ENCODE assay signal across 8 cellular contexts in the genomic region with DNA sequence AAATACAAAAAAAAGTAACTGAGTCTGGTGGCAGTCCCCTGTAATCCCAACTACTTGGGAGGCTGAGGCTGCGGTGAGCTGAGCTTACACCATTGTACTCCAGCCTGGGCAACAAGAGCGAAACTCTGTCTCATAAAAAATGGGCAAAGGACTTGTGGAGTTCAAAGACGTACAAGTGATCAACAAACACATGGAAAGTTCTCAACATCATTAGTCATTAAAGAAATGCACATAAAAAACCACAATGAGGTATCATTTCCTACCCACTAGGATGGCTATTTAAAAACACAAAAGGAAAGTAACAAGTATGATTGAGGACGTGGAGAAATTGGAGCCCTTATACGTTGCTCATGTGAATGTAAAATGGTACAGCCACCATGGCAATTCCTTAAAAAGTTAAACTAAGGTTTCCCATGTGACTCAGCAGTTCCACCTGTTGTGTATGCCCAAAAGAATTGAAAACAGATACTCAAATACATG. TPM values are rescaled to one million over a fixed set of nuclear protein-coding genes. Genes with fewer than 3 reads are reported as not detected.
A peak's percentile ranks its signal among the peaks of the same experiment; 100 is the strongest.
DNase-seq lines count a peak whose midpoint lies in the region; ATAC-seq and TF ChIP-seq lines count a peak whose summit lies in the region.
"Had no signal": no experiment of that assay in that cellular context is flagged by ENCODE, and none has a peak within 500 bp of the region (broad histone marks: within the 10 kb centered on the region; RNA-seq: fewer than 3 reads in every experiment).

No MANE protein-coding gene starts in this region.

- H3K36me3 Mint-ChIP-seq in activated naive CD8-positive, alpha-beta T cell treated with anti-CD3 and anti-CD28 coated beads, Interleukin-2, amount 10 ng/mL, durations not matched to agents 7 days and 5 days, result peaks cover 22% of the 10 kb centered on the region
- peaks cover 16% of the 10 kb centered on the region for H3K36me3 Mint-ChIP-seq in progenitor cell of endocrine pancreas (ENCODE audit: insufficient read depth)

- H3K27ac ChIP-seq in psoas muscle, result peak overlapping the region; percentile 48
- no peak overlapping the region for H3K27ac ChIP-seq in effector memory CD4-positive, alpha-beta T cell (ENCODE audit: insufficient read depth, low read length, poor library complexity, severe bottlenecking)

- peaks cover 17% of the 10 kb centered on the region for H3K4me1 Mint-ChIP-seq in activated naive CD8-positive, alpha-beta T cell treated with anti-CD3 and anti-CD28 coated beads, Interleukin-2, amount 10 ng/mL, durations not matched to agents 7 days and 5 days
- H3K4me1 Mint-ChIP-seq in progenitor cell of endocrine pancreas (ENCODE audit: low read depth), result peaks cover 6% of the 10 kb centered on the region

- no peaks in the 10 kb centered on the region for H3K27me3 Mint-ChIP-seq in activated naive CD8-positive, alpha-beta T cell treated with anti-CD3 and anti-CD28 coated beads, Interleukin-2, amount 10 ng/mL, durations not matched to agents 7 days and 5 days
- H3K27me3 Mint-ChIP-seq in progenitor cell of endocrine pancreas, result no peaks in the 10 kb centered on the region

- peaks cover 6% of the 10 kb centered on the region for H3K9me3 ChIP-seq in psoas muscle
- no peaks in the 10 kb centered on the region for H3K9me3 ChIP-seq in effector memory CD4-positive, alpha-beta T cell (ENCODE audit: control insufficient read depth, low read length)

- peaks cover under 1% of the 10 kb centered on the region for H3K9me3 Mint-ChIP-seq in activated naive CD8-positive, alpha-beta T cell treated with anti-CD3 and anti-CD28 coated beads, Interleukin-2, amount 10 ng/mL, durations not matched to agents 7 days and 5 days
- H3K9me3 Mint-ChIP-seq in progenitor cell of endocrine pancreas (ENCODE audit: low read depth), result peaks cover 7% of the 10 kb centered on the region

- H3K27ac Mint-ChIP-seq in activated naive CD8-positive, alpha-beta T cell treated with anti-CD3 and anti-CD28 coated beads, Interleukin-2, amount 10 ng/mL, durations not matched to agents 7 days and 5 days, result peak overlapping the region; percentile 57
- H3K27ac Mint-ChIP-seq in progenitor cell of endocrine pancreas, result no peak overlapping the region

- no peak overlapping the region for H3K4me3 ChIP-seq in psoas muscle
- no peak overlapping the region for H3K4me3 ChIP-seq in effector memory CD4-positive, alpha-beta T cell (ENCODE audit: insufficient read depth, low read depth, low read length, poor library complexity, severe bottlenecking)

- TF ChIP-seq CTCF in GM10248 (IDR thresholded peaks at IDR 0.05; ENCODE audit: control extremely low read depth, extremely low read depth, low read depth, missing control alignments) (no peak), psoas muscle (IDR thresholded peaks at IDR 0.05) (no peak), progenitor cell of endocrine pancreas (IDR thresholded peaks at IDR 0.05; ENCODE audit: unreplicated experiment) (no peak)

- CTCF ChIA-PET in GM10248 (lab: Yijun Ruan, JAX), result interaction anchor here (0.8 to 4.3 kb wide), 6 partner anchors 10 to 60 kb away, joined by 3 to 27 read pairs (median 4); no protein-coding TSS in a partner anchor

- intact Hi-C loops in psoas muscle (cut with DNase I), result loop anchor here (2.0 to 10.0 kb wide), 3 partner anchors 61 to 95 kb away; no protein-coding TSS in a partner anchor
- intact Hi-C loops in left cardiac atrium (cut with DNase I), result loop anchor here (5.0 to 10.0 kb wide), 2 partner anchors 59 to 61 kb away; no protein-coding TSS in a partner anchor

- WGBS in psoas muscle, 3 donors, result 63 to 84% (median 68%) methylated on average over 5 of the region's 5 CpGs

- H3K36me3 ChIP-seq in psoas muscle (ENCODE audit: insufficient read depth in 1 of 2, low read depth in 1 of 2), result peaks cover 0 to 5% of the 10 kb centered on the region in 2 donors
- no peaks in the 10 kb centered on the region for H3K36me3 ChIP-seq in effector memory CD4-positive, alpha-beta T cell (ENCODE audit: control insufficient read depth, insufficient read depth, low read length)

- peak; percentile 61 for ATAC-seq in HG03378 (IDR thresholded peaks at IDR 0.05; ENCODE audit: unreplicated experiment)
- no peak for ATAC-seq in activated naive CD8-positive, alpha-beta T cell treated with anti-CD3 and anti-CD28 coated beads, Interleukin-2, amount 10 ng/mL, durations not matched to agents 7 days and 5 days (ENCODE audit: low read depth)
- peak in 3 of 4 donors; percentile 23 to 43 (median 38) for ATAC-seq in psoas muscle
- ATAC-seq in left cardiac atrium, result no peak

- peak; percentile 18 for DNase-seq in GM10248 (ENCODE audit: extremely low spot score)
- DNase-seq in activated naive CD8-positive, alpha-beta T cell treated with anti-CD3 and anti-CD28 coated beads, Interleukin-2, amount 10 ng/mL, durations not matched to agents 7 days and 5 days, result no peak
- DNase-seq in psoas muscle, result no peak
- DNase-seq in left cardiac atrium, result no peak
- DNase-seq in effector memory CD4-positive, alpha-beta T cell, result no peak
- DNase-seq in progenitor cell of endocrine pancreas (ENCODE audit: low spot score, unreplicated experiment), result no peak
- DNase-seq: activated gamma-delta T cell had no signal

- POLR2A ChIA-PET in GM10248 (lab: Yijun Ruan, JAX), result no interaction called here
- POLR2A ChIA-PET in activated naive CD8-positive, alpha-beta T cell treated with anti-CD3 and anti-CD28 coated beads, Interleukin-2, amount 10 ng/mL, durations not matched to agents 7 days and 5 days (lab: Charles Lee), result no interaction called here

- no peaks in the 10 kb centered on the region for H3K27me3 ChIP-seq in psoas muscle (ENCODE audit: insufficient read depth in 3 of 3, low read length in 2 of 3)
- no peaks in the 10 kb centered on the region for H3K27me3 ChIP-seq in effector memory CD4-positive, alpha-beta T cell (replicated peaks; ENCODE audit: control insufficient read depth, insufficient read depth, low read length, poor library complexity, severe bottlenecking)

- H3K4me3 Mint-ChIP-seq in activated naive CD8-positive, alpha-beta T cell treated with anti-CD3 and anti-CD28 coated beads, Interleukin-2, amount 10 ng/mL, durations not matched to agents 7 days and 5 days, result peak overlapping the region; percentile 26
- no peak overlapping the region for H3K4me3 Mint-ChIP-seq in progenitor cell of endocrine pancreas (ENCODE audit: low read depth)

- H3K4me1 ChIP-seq in psoas muscle, result peaks cover 32% of the 10 kb centered on the region
- no peaks in the 10 kb centered on the region for H3K4me1 ChIP-seq in effector memory CD4-positive, alpha-beta T cell (ENCODE audit: control insufficient read depth, insufficient read depth, low read length, poor library complexity, severe bottlenecking)

RNA-seq across cellular contexts. Expression of gene RAB10, which starts 52.3 kb away (rescaled TPM):
- 10 to 100 TPM; 88.0 to 89.7 TPM for total RNA-seq in activated naive CD8-positive, alpha-beta T cell treated with anti-CD3 and anti-CD28 coated beads, Interleukin-2, amount 10 ng/mL, durations not matched to agents 7 days and 5 days
- total RNA-seq in psoas muscle (100 to 1,000 TPM; 131 to 164 (median 149) TPM), left cardiac atrium (100 to 1,000 TPM in 1 of 2 donors, 10 to 100 TPM in 1; 93.8 to 108 TPM), progenitor cell of endocrine pancreas (106 and 114 TPM in 2 replicates)
- 100 to 1,000 TPM in 2 of 3 donors, 10 to 100 TPM in 1; 76.5 to 170 (median 116) TPM for polyA plus RNA-seq in psoas muscle

Comparison
In these comparisons a context has a peak if more than half of its experiments do, and no peak if none do; other contexts are left out.
1. ATAC-seq: peak in HG03378 (single experiment) and psoas muscle (3 of 4); none in activated naive CD8-positive, alpha-beta T cell treated with anti-CD3 and anti-CD28 coated beads, Interleukin-2, amount 10 ng/mL, durations not matched to agents 7 days and 5 days (single experiment) and left cardiac atrium (0 of 2).